13 cellular contexts compared by ENCODE assay signal in genomic region chr1:33429332-33429731, GRCh38. TPM values are rescaled to one million over a fixed set of nuclear protein-coding genes. Genes with fewer than 3 reads are reported as not detected.
DNase-seq lines count a peak whose midpoint lies in the region; ATAC-seq, FAIRE-seq and TF ChIP-seq lines count a peak whose summit lies in the region.
"Had no signal": no experiment of that assay in that cellular context is flagged by ENCODE, and none has a peak within 500 bp of the region (broad histone marks: within the 10 kb centered on the region; RNA-seq: fewer than 3 reads in every experiment).

No MANE protein-coding gene starts in this region.

- no peaks in the 10 kb centered on the region for H3K79me1 ChIP-seq in H9 (ENCODE audit: insufficient read depth, low read depth, low read length, poor library complexity, severe bottlenecking)

- no peak overlapping the region for H2BK12ac ChIP-seq in H9 (ENCODE audit: insufficient read length, low read depth, low read length)

- no peak for FAIRE-seq in astrocyte (lab: Jason Lieb, UNC)

- H3K4me1 Mint-ChIP-seq in H9 (peaks cover 7 to 11% of the 10 kb centered on the region in 2 experiments), astrocyte (ENCODE audit: low read depth, unreplicated experiment) (peaks cover 19% of the 10 kb centered on the region)

- H3K36me3 Mint-ChIP-seq in H9 (ENCODE audit: insufficient read depth in 1 of 3, low read depth in 3 of 3) = no peaks in the 10 kb centered on the region
- H3K36me3 Mint-ChIP-seq in astrocyte (ENCODE audit: low read depth, unreplicated experiment) = peaks cover 5% of the 10 kb centered on the region
- H3K36me3 Mint-ChIP-seq: CD4-positive, CD25-positive, alpha-beta regulatory T cell had no signal

- H3K4me3 Mint-ChIP-seq in H9 (no peak overlapping the region), astrocyte (ENCODE audit: unreplicated experiment) (no peak overlapping the region)
- H3K4me3 Mint-ChIP-seq: activated naive CD4-positive, alpha-beta T cell treated with anti-CD3 and anti-CD28 coated beads, Interleukin-2, amount 50 U/mL, for 24 hours; CD4-positive, CD25-positive, alpha-beta regulatory T cell; stimulated activated naive CD8-positive, alpha-beta T cell treated with anti-CD3 and anti-CD28 coated beads, Interleukin-15, Interleukin-2, amounts not matched to agents 100 ng/mL and 50 ng/mL, for 24 hours had no signal

- CTCF ChIA-PET in A673 (lab: Charles Lee) = interaction anchor here (1.6 kb wide), 1 partner anchor 27 kb away, joined by 3 read pairs; no protein-coding TSS in a partner anchor

- H3T11ph ChIP-seq in H9 (ENCODE audit: low read length) = no peak overlapping the region

- no peak overlapping the region for H2BK120ac ChIP-seq in H9 (ENCODE audit: low read depth, low read length, poor library complexity, severe bottlenecking)

- H2AFZ ChIP-seq in H9 (ENCODE audit: low read length) (no peak overlapping the region), astrocyte (ENCODE audit: low read depth, low read length) (no peak overlapping the region)

- H3K56ac ChIP-seq in H9 (ENCODE audit: insufficient read length, low read depth, low read length) = no peak overlapping the region

- H4K20me1 ChIP-seq in H9 (ENCODE audit: control insufficient read depth, insufficient read depth, insufficient read length) (no peaks in the 10 kb centered on the region), astrocyte (ENCODE audit: insufficient read depth, low read length) (peaks cover 9% of the 10 kb centered on the region)

- H3K4me2 ChIP-seq in H9 (ENCODE audit: insufficient read depth, insufficient read length, low read length) (peak overlapping the region; percentile 85), astrocyte (ENCODE audit: low read length) (peak overlapping the region; percentile 92)

- H3K27me3 ChIP-seq in A673 (replicated peaks; ENCODE audit: insufficient read depth, low read depth, low read length, poor library complexity) (no peaks in the 10 kb centered on the region), H9 (ENCODE audit: insufficient read depth, low read length) (peaks cover 7% of the 10 kb centered on the region; the same call in 1 of the 2 replicates), astrocyte (ENCODE audit: insufficient read depth, low read length) (no peaks in the 10 kb centered on the region), kidney epithelial cell (ENCODE audit: control insufficient read depth, insufficient read depth, low read length) (no peaks in the 10 kb centered on the region)

- H4K91ac ChIP-seq in H9 (ENCODE audit: insufficient read length, low read depth, low read length) = no peak overlapping the region

- H3K9me3 Mint-ChIP-seq in H9 (no peaks in the 10 kb centered on the region), astrocyte (ENCODE audit: unreplicated experiment) (no peaks in the 10 kb centered on the region)
- H3K9me3 Mint-ChIP-seq: activated naive CD4-positive, alpha-beta T cell treated with anti-CD3 and anti-CD28 coated beads, Interleukin-2, amount 50 U/mL, for 24 hours; stimulated activated naive CD8-positive, alpha-beta T cell treated with anti-CD3 and anti-CD28 coated beads, Interleukin-15, Interleukin-2, amounts not matched to agents 100 ng/mL and 50 ng/mL, for 24 hours had no signal

- POLR2A ChIA-PET in A673 (lab: Charles Lee; ENCODE audit: low non-redundant PET) = interaction anchor here (1.0 kb wide), 1 partner anchor 8 kb away, joined by 4 read pairs; no protein-coding TSS in a partner anchor

- BruUV-seq in A673 (replicated peaks; lab: Mats Ljungman, UMichigan) = TSS peak; percentile 36

- no peak overlapping the region for H2BK15ac ChIP-seq in H9 (ENCODE audit: low read depth, low read length)

- peaks cover 6% of the 10 kb centered on the region for H3K23me2 ChIP-seq in H9 (ENCODE audit: insufficient read length, low read depth, low read length, poor library complexity, severe bottlenecking)

- H3K4me1 ChIP-seq in A673 (ENCODE audit: insufficient read depth, low read length, poor library complexity, severe bottlenecking) = peaks cover 64% of the 10 kb centered on the region
- peaks cover 4% of the 10 kb centered on the region; the same call in 1 of the 2 replicates for H3K4me1 ChIP-seq in H9 (ENCODE audit: insufficient read depth, low read length)
- H3K4me1 ChIP-seq in astrocyte (ENCODE audit: insufficient read depth, low read length) = peaks cover 46% of the 10 kb centered on the region

- H2BK20ac ChIP-seq in H9 (ENCODE audit: low read depth, low read length, poor library complexity, severe bottlenecking) = no peak overlapping the region

- H3K4me3 ChIP-seq in A673 (ENCODE audit: low read depth, low read length, poor library complexity, severe bottlenecking) (peak overlapping the region; percentile 63), astrocyte (ENCODE audit: insufficient read depth, low read depth, low read length) (peak overlapping the region; percentile 72), kidney epithelial cell (ENCODE audit: low read depth, low read length) (peak overlapping the region; percentile 79)

- DNase-seq in A673 (ENCODE audit: low spot score) = no peak
- DNase-seq in H9 = no peak
- no peak for DNase-seq in astrocyte (ENCODE audit: low read depth)
- no peak for DNase-seq in kidney epithelial cell (ENCODE audit: low read depth)
- no peak for DNase-seq in SK-N-DZ (ENCODE audit: low spot score)
- no peak for DNase-seq in SW480 (ENCODE audit: low spot score)
- no peak for DNase-seq in globus pallidus (ENCODE audit: low spot score)
- DNase-seq: CD4-positive, CD25-positive, alpha-beta regulatory T cell; SHP77; stimulated activated CD4-positive, alpha-beta T cell treated with anti-CD3 and anti-CD28 coated beads, Interleukin-4, amount 100 ng/mL, for 4 hours had no signal

- H3K36me3 ChIP-seq in A673 (ENCODE audit: insufficient read depth, low read length, poor library complexity, severe bottlenecking) (no peaks in the 10 kb centered on the region), astrocyte (ENCODE audit: insufficient read depth, low read length) (no peaks in the 10 kb centered on the region), kidney epithelial cell (ENCODE audit: control insufficient read depth, insufficient read depth, low read length) (no peaks in the 10 kb centered on the region)

- no peak overlapping the region for H2AK5ac ChIP-seq in H9 (ENCODE audit: insufficient read length, low read length)

- no peak overlapping the region for H3K9ac ChIP-seq in H9 (ENCODE audit: extremely low read depth, insufficient read length, low read length)
- H3K9ac ChIP-seq in astrocyte (ENCODE audit: low read length) = peak overlapping the region; percentile 83

- no peak overlapping the region for H3K23ac ChIP-seq in H9 (ENCODE audit: insufficient read length, low read depth, low read length)

- WGBS in H9 (ENCODE audit: extremely low coverage, insufficient read length, low lambda C conversion rate) = no CpG with 5 or more reads among the region's 2 CpGs

- H4K5ac ChIP-seq in H9 (ENCODE audit: insufficient read length, low read depth, low read length) = no peak overlapping the region

- no peak overlapping the region for H3K14ac ChIP-seq in H9 (ENCODE audit: insufficient read depth, low read length)

- no peak for TF ChIP-seq CTCF in A673 (conservative IDR thresholded peaks at IDR 0.05; ENCODE audit: low read depth, low read length)
- TF ChIP-seq CTCF in H9 (conservative IDR thresholded peaks at IDR 0.05) = no peak
- no peak for TF ChIP-seq CTCF in astrocyte (IDR thresholded peaks at IDR 0.05; ENCODE audit: insufficient read depth, low read depth, low read length)
- no peak for TF ChIP-seq CTCF in kidney epithelial cell (IDR thresholded peaks at IDR 0.05; ENCODE audit: insufficient read depth, low read length, poor library complexity, severe bottlenecking)

- no peak overlapping the region for H3K4ac ChIP-seq in H9 (ENCODE audit: low read depth, low read length)

- H4K8ac ChIP-seq in H9 (replicated peaks; ENCODE audit: insufficient read length, low read depth, low read length) = no peak overlapping the region

- intact Hi-C loops in A673 (cut with micrococcal nuclease; ENCODE audit: unreplicated experiment) = no loop called here

- ATAC-seq in GM18907 (IDR thresholded peaks at IDR 0.05; ENCODE audit: unreplicated experiment) = no peak

- H3K18ac ChIP-seq in H9 (ENCODE audit: insufficient read length, low read depth, low read length) = no peak overlapping the region

- H3K27ac ChIP-seq in A673 (ENCODE audit: low read depth, low read length, poor library complexity, severe bottlenecking) (no peak overlapping the region), H9 (ENCODE audit: insufficient read length, low read depth, low read length) (no peak overlapping the region), astrocyte (ENCODE audit: low read depth, low read length) (no peak overlapping the region)

- H2BK5ac ChIP-seq in H9 (ENCODE audit: insufficient read length, low read length) = no peak overlapping the region

- H3K9me3 ChIP-seq in A673 (ENCODE audit: low read depth, low read length, poor library complexity, severe bottlenecking) (no peaks in the 10 kb centered on the region), H9 (ENCODE audit: control insufficient read depth, low read depth, low read length) (no peaks in the 10 kb centered on the region), astrocyte (ENCODE audit: insufficient read depth, low read depth, low read length) (no peaks in the 10 kb centered on the region)

- H3K27me3 Mint-ChIP-seq in H9 (ENCODE audit: low read depth) = peaks cover 10% of the 10 kb centered on the region
- H3K27me3 Mint-ChIP-seq in astrocyte (ENCODE audit: low read depth, unreplicated experiment) = no peaks in the 10 kb centered on the region

- H3K27ac Mint-ChIP-seq in H9 (no peak overlapping the region), astrocyte (ENCODE audit: unreplicated experiment) (no peak overlapping the region)
- H3K27ac Mint-ChIP-seq: activated naive CD4-positive, alpha-beta T cell treated with anti-CD3 and anti-CD28 coated beads, Interleukin-2, amount 50 U/mL, for 24 hours; CD4-positive, CD25-positive, alpha-beta regulatory T cell had no signal

- no peaks in the 10 kb centered on the region for H3K79me2 ChIP-seq in H9 (ENCODE audit: insufficient read depth, low read length)
- H3K79me2 ChIP-seq in astrocyte (ENCODE audit: insufficient read depth, low read length) = peaks cover 54% of the 10 kb centered on the region

RNA-seq across cellular contexts. Expression of gene PHC2, which starts 1.6 kb away (rescaled TPM):
- total RNA-seq in A673 (2021) = 122 and 136 TPM in 2 replicates
- total RNA-seq in H9 (2021) = 8.1 and 9.4 TPM in 2 replicates
- total RNA-seq in astrocyte = 112 and 113 TPM in 2 replicates
- total RNA-seq in kidney epithelial cell = 216 and 226 TPM in 2 replicates
- polyA plus RNA-seq in SK-N-DZ (2014; cell fraction: cytosol; rRNA removed) = 97.6 and 136 TPM in 2 replicates
- polyA plus RNA-seq in SK-N-DZ (2014; cell fraction: nucleus; rRNA removed) = 53.3 and 63.6 TPM in 2 replicates

RNA-seq across cellular contexts. Expression of gene ZSCAN20, which starts 43.1 kb away (rescaled TPM):
- total RNA-seq in A673 (2021) (3.9 and 4.5 TPM in 2 replicates), H9 (2021) (3.8 and 3.9 TPM in 2 replicates), astrocyte (5.2 and 6.9 TPM in 2 replicates), kidney epithelial cell (7.1 and 9.2 TPM in 2 replicates)
- polyA plus RNA-seq in SK-N-DZ (2014; cell fraction: cytosol; rRNA removed) = 2.4 and 5.0 TPM in 2 replicates
- polyA plus RNA-seq in SK-N-DZ (2014; cell fraction: nucleus; rRNA removed) = 2.3 and 4.0 TPM in 2 replicates

Comparison
In these comparisons a context has a peak if more than half of its experiments do, and no peak if none do; other contexts are left out.
1. RNA of gene PHC2, which starts 1.6 kb away (total RNA-seq): 216 to 226 TPM in kidney epithelial cell, 122 to 136 TPM in A673 and 112 to 113 TPM in astrocyte; 8.1 to 9.4 TPM in H9; every median in the first group is over 10 times any median in the second.
2. Peak in every context shown above with its lines, with median percentiles within 50 percentile points of each other: H3K4me3 ChIP-seq.